ENCODE assay signal across 9 cellular contexts in genomic region chr20:36481380-36482043, GRCh38. TPM values are rescaled to one million over a fixed set of nuclear protein-coding genes. Genes with fewer than 3 reads are reported as not detected.
DNase-seq lines count a peak whose midpoint lies in the region; ATAC-seq and TF ChIP-seq lines count a peak whose summit lies in the region.
"Had no signal": no experiment of that assay in that cellular context is flagged by ENCODE, and none has a peak within 500 bp of the region (broad histone marks: within the 10 kb centered on the region; RNA-seq: fewer than 3 reads in every experiment).

No MANE protein-coding gene starts in this region.

- no peaks in the 10 kb centered on the region for H3K9me3 Mint-ChIP-seq in activated CD4-positive, alpha-beta memory T cell treated with anti-CD3 and anti-CD28 coated beads for 36 hours

- no peak for TF ChIP-seq POLR2A in esophagus squamous epithelium (IDR thresholded peaks at IDR 0.05)

- H3K27ac ChIP-seq in esophagus squamous epithelium (peak overlapping the region in 3 of 4 donors; percentile 39 to 45 (median 44)), psoas muscle (peak overlapping the region; percentile 89)

- POLR2A ChIA-PET in activated CD4-positive, alpha-beta memory T cell treated with anti-CD3 and anti-CD28 coated beads for 36 hours (lab: Charles Lee): no interaction called here

- intact Hi-C loops in esophagus squamous epithelium (cut with DNase I): no loop called here
- intact Hi-C loops in psoas muscle (cut with DNase I): loop anchor here in 1 of 2 donors (2.0 to 10.0 kb wide), 2 partner anchors 17 to 123 kb away; partner anchors contain the start of gene RAB5IF
- intact Hi-C loops in activated CD4-positive, alpha-beta memory T cell treated with anti-CD3 and anti-CD28 coated beads for 36 hours (cut with micrococcal nuclease): no loop called here

- H3K4me3 ChIP-seq in esophagus squamous epithelium: no peak overlapping the region
- peak overlapping the region; percentile 22 for H3K4me3 ChIP-seq in psoas muscle

- H3K27ac Mint-ChIP-seq in activated CD4-positive, alpha-beta memory T cell treated with anti-CD3 and anti-CD28 coated beads for 36 hours: no peak overlapping the region

- H3K27me3 ChIP-seq in esophagus squamous epithelium (no peaks in the 10 kb centered on the region), psoas muscle (ENCODE audit: insufficient read depth in 3 of 3, low read length in 2 of 3) (no peaks in the 10 kb centered on the region)

- DNase-seq in ELR (ENCODE audit: low read depth): peak; percentile 32
- DNase-seq in NCI-H82 treated with DMSO at 0.1 percent for 48 hours (lab: John Stamatoyannopoulos, UW; ENCODE audit: unreplicated experiment): peak; percentile 59
- no peak for DNase-seq in esophagus squamous epithelium (lab: John Stamatoyannopoulos, UW)
- peak in 1 of 2 donors; percentile 29 for DNase-seq in psoas muscle
- DNase-seq in NCI-H774 (lab: John Stamatoyannopoulos, UW): no peak
- DNase-seq in cerebellar cortex (ENCODE audit: low spot score): no peak
- DNase-seq in activated CD4-positive, alpha-beta memory T cell treated with anti-CD3 and anti-CD28 coated beads for 36 hours: no peak
- DNase-seq: activated T-cell treated with anti-CD3 and anti-CD28 coated beads, Interleukin-2, amount 50 U/mL, for 1 hour had no signal

- H3K27me3 Mint-ChIP-seq in activated CD4-positive, alpha-beta memory T cell treated with anti-CD3 and anti-CD28 coated beads for 36 hours: no peaks in the 10 kb centered on the region

- CTCF ChIA-PET in activated CD4-positive, alpha-beta memory T cell treated with anti-CD3 and anti-CD28 coated beads for 36 hours (lab: Charles Lee): no interaction called here

- H3K36me3 Mint-ChIP-seq in activated CD4-positive, alpha-beta memory T cell treated with anti-CD3 and anti-CD28 coated beads for 36 hours: no peaks in the 10 kb centered on the region

- H3K4me3 Mint-ChIP-seq in activated CD4-positive, alpha-beta memory T cell treated with anti-CD3 and anti-CD28 coated beads for 36 hours: no peak overlapping the region

- H3K36me3 ChIP-seq in esophagus squamous epithelium (peaks cover 0 to 10% (median 5%) of the 10 kb centered on the region in 3 donors), psoas muscle (ENCODE audit: insufficient read depth in 1 of 2, low read depth in 1 of 2) (no peaks in the 10 kb centered on the region)

- ATAC-seq in psoas muscle: peak; percentile 47 to 58 (median 50)
- ATAC-seq in esophagus mucosa: no peak

- TF ChIP-seq CTCF in esophagus squamous epithelium (IDR thresholded peaks at IDR 0.05) (peak in 2 of 6 experiments; percentile 4 to 16), psoas muscle (IDR thresholded peaks at IDR 0.05) (peak; percentile 27)

- H3K4me1 ChIP-seq in esophagus squamous epithelium: peaks cover 8 to 82% (median 46%) of the 10 kb centered on the region in 3 donors
- H3K4me1 ChIP-seq in psoas muscle: peaks cover 98% of the 10 kb centered on the region

- H3K4me1 Mint-ChIP-seq in activated CD4-positive, alpha-beta memory T cell treated with anti-CD3 and anti-CD28 coated beads for 36 hours (ENCODE audit: low read depth): peaks cover 27% of the 10 kb centered on the region

- no peaks in the 10 kb centered on the region for H3K9me3 ChIP-seq in esophagus squamous epithelium
- no peaks in the 10 kb centered on the region for H3K9me3 ChIP-seq in psoas muscle

- WGBS in esophagus squamous epithelium, 2 donors: 68 to 79% methylated on average over 9 of the region's 9 CpGs
- WGBS in psoas muscle, 3 donors: 33 to 52% (median 39%) methylated on average over 9 of the region's 9 CpGs

RNA-seq across cellular contexts. Expression of gene MYL9, which starts 59.8 kb away (rescaled TPM):
- total RNA-seq in esophagus squamous epithelium (100 to 1,000 TPM in 1 of 4 donors, 10 to 100 TPM in 3; 10.7 to 313 (median 60.7) TPM), psoas muscle (10 to 100 TPM; 42.5 to 86.6 (median 44.5) TPM), esophagus mucosa (28.8 TPM)
- 10 to 100 TPM; 23.1 to 33.7 (median 27.2) TPM for polyA plus RNA-seq in psoas muscle
- under 1 TPM; 0.12 to 0.29 TPM for total RNA-seq in activated CD4-positive, alpha-beta memory T cell treated with anti-CD3 and anti-CD28 coated beads for 36 hours

Comparison
In these comparisons a context has a peak if more than half of its experiments do, and no peak if none do; other contexts are left out.
1. DNase-seq: peak in ELR (single experiment) and NCI-H82 treated with DMSO at 0.1 percent for 48 hours (single experiment); none in esophagus squamous epithelium (single experiment), NCI-H774 (single experiment), cerebellar cortex (single experiment) and activated CD4-positive, alpha-beta memory T cell treated with anti-CD3 and anti-CD28 coated beads for 36 hours (single experiment).
2. RNA of gene MYL9, which starts 59.8 kb away (total RNA-seq): 10.7 to 313 TPM in esophagus squamous epithelium, 42.5 to 86.6 TPM in psoas muscle and 28.8 TPM in esophagus mucosa (single experiment); 0.12 to 0.29 TPM in activated CD4-positive, alpha-beta memory T cell treated with anti-CD3 and anti-CD28 coated beads for 36 hours; every median in the first group is over 4 times any median in the second.